Comparison of ENCODE assay signal across 1 cellular context in genomic region chr2:238461051-238461450, GRCh38.
TF ChIP-seq lines count a peak whose summit lies in the region.

No MANE protein-coding gene starts in this region.

TF ChIP-seq in IMR-90, 13 proteins besides CTCF, POLR2A, EP300 and RAD21:
- TF ChIP-seq NFE2L2 (IDR thresholded peaks at IDR 0.05; ENCODE audit: low read depth, low read length): no peak
- TF ChIP-seq RFX5 (IDR thresholded peaks at IDR 0.05; ENCODE audit: low read depth, low read length): no peak
- no peak for TF ChIP-seq ELK1 (IDR thresholded peaks at IDR 0.05; ENCODE audit: borderline replicate concordance, low read depth, low read length)
- TF ChIP-seq RCOR1 (IDR thresholded peaks at IDR 0.05; ENCODE audit: insufficient replicate concordance, low read length): no peak
- no peak for TF ChIP-seq SMC3 (IDR thresholded peaks at IDR 0.05; ENCODE audit: low read depth, low read length)
